Comparison of ENCODE assay signal across 19 cellular contexts in the genomic region with DNA sequence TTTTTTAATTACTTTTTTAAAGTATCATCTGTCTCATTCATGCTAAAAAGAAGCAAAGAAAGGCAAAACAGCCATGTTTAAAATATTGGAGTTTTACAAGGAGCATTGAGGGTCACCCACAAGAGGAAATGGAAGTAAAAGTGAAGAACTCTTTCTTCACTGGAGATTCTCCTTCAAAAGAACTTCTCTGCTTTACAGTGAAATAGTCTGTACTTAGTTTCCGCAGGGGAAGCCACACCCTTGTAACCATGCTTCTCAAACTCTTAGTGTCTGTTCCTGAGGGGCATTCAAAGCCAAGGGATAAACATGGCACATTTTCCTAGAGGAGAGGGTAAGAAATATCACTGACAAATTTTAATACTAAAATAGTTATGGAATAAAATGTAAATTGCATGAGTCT. TPM values are rescaled to one million over a fixed set of nuclear protein-coding genes. Genes with fewer than 3 reads are reported as not detected.
DNase-seq lines count a peak whose midpoint lies in the region; ATAC-seq lines count a peak whose summit lies in the region.
"Had no signal": no experiment of that assay in that cellular context is flagged by ENCODE, and none has a peak within 500 bp of the region (broad histone marks: within the 10 kb centered on the region; RNA-seq: fewer than 3 reads in every experiment).

No MANE protein-coding gene starts in this region.

- H3K4me1 Mint-ChIP-seq in activated naive CD4-positive, alpha-beta T cell treated with anti-CD3 and anti-CD28 coated beads for 36 hours (ENCODE audit: low read depth) = peaks cover 38% of the 10 kb centered on the region
- peaks cover 23% of the 10 kb centered on the region for H3K4me1 Mint-ChIP-seq in activated CD8-positive, alpha-beta T cell treated with anti-CD3 and anti-CD28 coated beads, Interleukin-2, amount 10 ng/mL, durations not matched to agents 7 days and 5 days (ENCODE audit: low read depth)

- peak overlapping the region; percentile 35 for H3K27ac Mint-ChIP-seq in activated naive CD4-positive, alpha-beta T cell treated with anti-CD3 and anti-CD28 coated beads for 36 hours
- peak overlapping the region; percentile 68 for H3K27ac Mint-ChIP-seq in activated CD8-positive, alpha-beta T cell treated with anti-CD3 and anti-CD28 coated beads, Interleukin-2, amount 10 ng/mL, durations not matched to agents 7 days and 5 days

- peaks cover 22% of the 10 kb centered on the region for H3K36me3 Mint-ChIP-seq in activated naive CD4-positive, alpha-beta T cell treated with anti-CD3 and anti-CD28 coated beads for 36 hours (ENCODE audit: low read depth)
- H3K36me3 Mint-ChIP-seq in activated CD8-positive, alpha-beta T cell treated with anti-CD3 and anti-CD28 coated beads, Interleukin-2, amount 10 ng/mL, durations not matched to agents 7 days and 5 days (ENCODE audit: low read depth) = peaks cover 19% of the 10 kb centered on the region

- no peak for DNase-seq in activated naive CD4-positive, alpha-beta T cell treated with anti-CD3 and anti-CD28 coated beads for 36 hours
- no peak for DNase-seq in activated naive CD4-positive, alpha-beta T cell treated with anti-CD3 and anti-CD28 coated beads, Interleukin-2, amount 50 U/mL, for 16 hours
- DNase-seq in activated CD8-positive, alpha-beta T cell treated with anti-CD3 and anti-CD28 coated beads, Interleukin-2, amount 10 ng/mL, durations not matched to agents 7 days and 5 days = no peak
- DNase-seq in pons (ENCODE audit: low spot score) (peak; percentile 49), COLO668 (lab: John Stamatoyannopoulos, UW; ENCODE audit: unreplicated experiment) (no peak), OCI-M2 (lab: John Stamatoyannopoulos, UW; ENCODE audit: unreplicated experiment) (no peak)
- DNase-seq in stimulated activated naive CD4-positive, alpha-beta T cell treated with Interleukin-2 at 50 U/mL for 16 hours (lab: John Stamatoyannopoulos, UW) = no peak
- DNase-seq: ACHN; activated T-cell treated with anti-CD3 and anti-CD28 coated beads, Interleukin-2, amount 50 U/mL, for 1 hour; anterior cingulate cortex; COR-L47; GOT3; mesendoderm; NCI-H1436 treated with DMSO at 0.1 percent for 48 hours; stimulated activated CD4-positive, alpha-beta T cell treated with anti-CD3 and anti-CD28 coated beads, Interleukin-2, amount 100 ng/mL, for 48 hours; tibial artery had no signal

- ATAC-seq in HG02884 (IDR thresholded peaks at IDR 0.05; ENCODE audit: unreplicated experiment) = peak; percentile 38
- peak; percentile 44 for ATAC-seq in activated CD8-positive, alpha-beta T cell treated with anti-CD3 and anti-CD28 coated beads, Interleukin-2, amount 10 ng/mL, durations not matched to agents 7 days and 5 days
- ATAC-seq: sciatic nerve, SK-N-SH treated with all-trans-retinoic acid at 6 μM for 48 hours had no signal

- no peaks in the 10 kb centered on the region for H3K27me3 Mint-ChIP-seq in activated naive CD4-positive, alpha-beta T cell treated with anti-CD3 and anti-CD28 coated beads for 36 hours (ENCODE audit: low read depth)
- no peaks in the 10 kb centered on the region for H3K27me3 Mint-ChIP-seq in activated CD8-positive, alpha-beta T cell treated with anti-CD3 and anti-CD28 coated beads, Interleukin-2, amount 10 ng/mL, durations not matched to agents 7 days and 5 days (ENCODE audit: low read depth)

- intact Hi-C loops in activated naive CD4-positive, alpha-beta T cell treated with anti-CD3 and anti-CD28 coated beads for 36 hours (cut with micrococcal nuclease) = loop anchor here (1.0 to 2.0 kb wide), 2 partner anchors 9 to 198 kb away; a partner anchor contains a TSS

- H3K9me3 Mint-ChIP-seq in activated naive CD4-positive, alpha-beta T cell treated with anti-CD3 and anti-CD28 coated beads for 36 hours = no peaks in the 10 kb centered on the region
- no peaks in the 10 kb centered on the region for H3K9me3 Mint-ChIP-seq in activated CD8-positive, alpha-beta T cell treated with anti-CD3 and anti-CD28 coated beads, Interleukin-2, amount 10 ng/mL, durations not matched to agents 7 days and 5 days (ENCODE audit: insufficient read depth)

- H3K4me3 Mint-ChIP-seq in activated naive CD4-positive, alpha-beta T cell treated with anti-CD3 and anti-CD28 coated beads for 36 hours = no peak overlapping the region
- H3K4me3 Mint-ChIP-seq in activated CD8-positive, alpha-beta T cell treated with anti-CD3 and anti-CD28 coated beads, Interleukin-2, amount 10 ng/mL, durations not matched to agents 7 days and 5 days = peak overlapping the region; percentile 23

- CTCF ChIA-PET in activated naive CD4-positive, alpha-beta T cell treated with anti-CD3 and anti-CD28 coated beads for 36 hours (lab: Charles Lee) = no interaction called here
- CTCF ChIA-PET in activated CD8-positive, alpha-beta T cell treated with anti-CD3 and anti-CD28 coated beads, Interleukin-2, amount 10 ng/mL, durations not matched to agents 7 days and 5 days (lab: Charles Lee) = no interaction called here

- POLR2A ChIA-PET in activated CD8-positive, alpha-beta T cell treated with anti-CD3 and anti-CD28 coated beads, Interleukin-2, amount 10 ng/mL, durations not matched to agents 7 days and 5 days (lab: Charles Lee) = no interaction called here

RNA-seq across cellular contexts. Expression of a gene that starts 8.6 kb away (rescaled TPM):
- 10 to 100 TPM; 23.3 to 27.5 TPM for total RNA-seq in activated naive CD4-positive, alpha-beta T cell treated with anti-CD3 and anti-CD28 coated beads for 36 hours
- total RNA-seq in activated CD8-positive, alpha-beta T cell treated with anti-CD3 and anti-CD28 coated beads, Interleukin-2, amount 10 ng/mL, durations not matched to agents 7 days and 5 days = 10 to 100 TPM in 1 of 2 experiments, 1 to 10 TPM in 1; 7.5 to 10.2 TPM

RNA-seq across cellular contexts. Expression of a gene that starts 35.1 kb away (rescaled TPM):
- total RNA-seq in activated naive CD4-positive, alpha-beta T cell treated with anti-CD3 and anti-CD28 coated beads for 36 hours = 1 to 10 TPM; 3.0 to 3.2 TPM
- 1 to 10 TPM; 2.5 to 2.8 TPM for total RNA-seq in activated CD8-positive, alpha-beta T cell treated with anti-CD3 and anti-CD28 coated beads, Interleukin-2, amount 10 ng/mL, durations not matched to agents 7 days and 5 days

RNA-seq across cellular contexts. Expression of a gene that starts 40.6 kb away (rescaled TPM):
- under 1 TPM in 1 of 2 experiments, not detected in 1; 0.24 TPM for total RNA-seq in activated naive CD4-positive, alpha-beta T cell treated with anti-CD3 and anti-CD28 coated beads for 36 hours
- not detected for total RNA-seq in activated CD8-positive, alpha-beta T cell treated with anti-CD3 and anti-CD28 coated beads, Interleukin-2, amount 10 ng/mL, durations not matched to agents 7 days and 5 days
- total RNA-seq: sciatic nerve had no signal
